Comparison of ENCODE assay signal across 10 cellular contexts in the genomic region with DNA sequence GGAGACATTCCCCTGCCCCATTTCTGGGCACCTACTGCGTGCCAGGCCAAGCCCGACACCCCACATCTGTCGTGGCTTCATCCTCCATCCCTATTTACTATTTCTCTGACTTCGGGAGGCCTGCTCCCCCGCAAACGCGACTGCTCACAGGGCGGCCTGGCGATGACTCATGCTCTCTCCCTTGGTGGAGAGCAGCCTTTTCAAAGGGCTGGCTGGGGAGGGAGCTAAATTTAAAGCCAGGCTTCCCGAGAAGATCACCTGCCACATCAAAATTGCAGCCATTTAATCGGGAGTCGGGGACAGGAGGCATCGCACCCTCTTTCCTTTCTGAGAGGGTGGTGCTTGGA. TPM values are rescaled to one million over a fixed set of nuclear protein-coding genes. Genes with fewer than 3 reads are reported as not detected.
DNase-seq lines count a peak whose midpoint lies in the region; ATAC-seq and TF ChIP-seq lines count a peak whose summit lies in the region.
"Had no signal": no experiment of that assay in that cellular context is flagged by ENCODE, and none has a peak within 500 bp of the region (broad histone marks: within the 10 kb centered on the region; RNA-seq: fewer than 3 reads in every experiment).

No MANE protein-coding gene starts in this region.

- H3K9me3 Mint-ChIP-seq in nephron progenitor cell, result no peaks in the 10 kb centered on the region
- H3K9me3 Mint-ChIP-seq: neural crest cell; stimulated activated naive CD8-positive, alpha-beta T cell treated with anti-CD3 and anti-CD28 coated beads, Interleukin-15, Interleukin-2, amounts not matched to agents 100 ng/mL and 50 ng/mL, for 24 hours had no signal

- no peak overlapping the region for H3K27ac Mint-ChIP-seq in nephron progenitor cell
- H3K27ac Mint-ChIP-seq: stimulated activated naive CD8-positive, alpha-beta T cell treated with anti-CD3 and anti-CD28 coated beads, Interleukin-15, Interleukin-2, amounts not matched to agents 100 ng/mL and 50 ng/mL, for 24 hours had no signal

- DNase-seq in DMS53 (lab: John Stamatoyannopoulos, UW) (peak; percentile 86), MV-4-11 (lab: John Stamatoyannopoulos, UW) (peak; percentile 53), astrocyte of the hippocampus (ENCODE audit: low read depth, low spot score) (peak; percentile 85), myocyte (ENCODE audit: low read depth) (peak; percentile 82), nephron progenitor cell (no peak), NOMO-1 (lab: John Stamatoyannopoulos, UW; ENCODE audit: unreplicated experiment in 2 of 2) (no peak)

- H3K4me3 Mint-ChIP-seq in nephron progenitor cell, result no peak overlapping the region
- H3K4me3 Mint-ChIP-seq: neural crest cell; stimulated activated naive CD8-positive, alpha-beta T cell treated with anti-CD3 and anti-CD28 coated beads, Interleukin-15, Interleukin-2, amounts not matched to agents 100 ng/mL and 50 ng/mL, for 24 hours had no signal

- peaks cover 8% of the 10 kb centered on the region for H3K27me3 Mint-ChIP-seq in nephron progenitor cell (ENCODE audit: low read depth, poor library complexity)

- ATAC-seq in HG02885 (IDR thresholded peaks at IDR 0.05; ENCODE audit: poor library complexity, unreplicated experiment) (no peak), GM19463 (IDR thresholded peaks at IDR 0.05; ENCODE audit: unreplicated experiment) (no peak)

- peaks cover 23% of the 10 kb centered on the region for H3K4me1 Mint-ChIP-seq in nephron progenitor cell

- no peaks in the 10 kb centered on the region for H3K36me3 Mint-ChIP-seq in nephron progenitor cell (ENCODE audit: low read depth)

- no peak for TF ChIP-seq CTCF in nephron progenitor cell (IDR thresholded peaks at IDR 0.05)

RNA-seq across cellular contexts. Expression of gene SHISAL1, which starts 24.9 kb away (rescaled TPM):
- total RNA-seq in myocyte, result 0.24 and 0.31 TPM in 2 replicates
- polyA plus RNA-seq in myocyte (2012), result 0.81 TPM

Comparison
In these comparisons a context has a peak if more than half of its experiments do, and no peak if none do; other contexts are left out.
1. DNase-seq: peak in DMS53 (single experiment), MV-4-11 (single experiment), astrocyte of the hippocampus (single experiment) and myocyte (single experiment); none in nephron progenitor cell (single experiment) and NOMO-1 (0 of 2).